Comparison of ENCODE assay signal across 15 cellular contexts in genomic region chr2:105924932-105925331, GRCh38.
DNase-seq lines count a peak whose midpoint lies in the region; ATAC-seq and TF ChIP-seq lines count a peak whose summit lies in the region.
"Had no signal": no experiment of that assay in that cellular context is flagged by ENCODE, and none has a peak within 500 bp of the region (broad histone marks: within the 10 kb centered on the region; RNA-seq: fewer than 3 reads in every experiment).

No MANE protein-coding gene starts in this region.

- no peaks in the 10 kb centered on the region for H3K27me3 Mint-ChIP-seq in activated CD8-positive, alpha-beta memory T cell treated with anti-CD3 and anti-CD28 coated beads, Interleukin-2, amount 10 ng/mL, durations not matched to agents 7 days and 5 days
- H3K27me3 Mint-ChIP-seq in CD8-positive, alpha-beta T cell (ENCODE audit: low read depth), result no peaks in the 10 kb centered on the region
- H3K27me3 Mint-ChIP-seq in progenitor cell of endocrine pancreas, result no peaks in the 10 kb centered on the region

- no peaks in the 10 kb centered on the region for H3K36me3 ChIP-seq in CD8-positive, alpha-beta T cell (ENCODE audit: insufficient read depth, low read length)
- H3K36me3 ChIP-seq: BLaER1 had no signal

- DNase-seq in activated CD8-positive, alpha-beta memory T cell treated with anti-CD3 and anti-CD28 coated beads, Interleukin-2, amount 50 U/mL, for 48 hours, result peak; percentile 22
- DNase-seq in activated CD8-positive, alpha-beta memory T cell treated with anti-CD3 and anti-CD28 coated beads, Interleukin-2, amount 10 ng/mL, durations not matched to agents 7 days and 5 days, result no peak
- no peak for DNase-seq in CD8-positive, alpha-beta T cell
- peak; percentile 16 for DNase-seq in islet precursor cell
- no peak for DNase-seq in progenitor cell of endocrine pancreas (ENCODE audit: low spot score, unreplicated experiment)
- no peak for DNase-seq in left ventricle myocardium superior
- DNase-seq in globus pallidus (ENCODE audit: low spot score), result no peak
- DNase-seq: 8988T, AML-193, DMS53, GF-D8, HCEC 1CT, HFFc6 had no signal

- H3K4me3 ChIP-seq in CD8-positive, alpha-beta T cell (ENCODE audit: low read depth, low read length), result no peak overlapping the region
- H3K4me3 ChIP-seq: BLaER1 had no signal

- H3K4me3 Mint-ChIP-seq in activated CD8-positive, alpha-beta memory T cell treated with anti-CD3 and anti-CD28 coated beads, Interleukin-2, amount 10 ng/mL, durations not matched to agents 7 days and 5 days, result no peak overlapping the region
- no peak overlapping the region for H3K4me3 Mint-ChIP-seq in CD8-positive, alpha-beta T cell
- no peak overlapping the region for H3K4me3 Mint-ChIP-seq in progenitor cell of endocrine pancreas (ENCODE audit: low read depth)
- H3K4me3 Mint-ChIP-seq: HFFc6 had no signal

- H3K27ac ChIP-seq in CD8-positive, alpha-beta T cell (ENCODE audit: low read depth, low read length), result no peak overlapping the region
- H3K27ac ChIP-seq: BLaER1 had no signal

- H3K9me3 Mint-ChIP-seq in activated CD8-positive, alpha-beta memory T cell treated with anti-CD3 and anti-CD28 coated beads, Interleukin-2, amount 10 ng/mL, durations not matched to agents 7 days and 5 days (ENCODE audit: low read depth), result peaks cover 4% of the 10 kb centered on the region
- peaks cover 6% of the 10 kb centered on the region for H3K9me3 Mint-ChIP-seq in CD8-positive, alpha-beta T cell
- H3K9me3 Mint-ChIP-seq in progenitor cell of endocrine pancreas (ENCODE audit: low read depth), result peaks cover 18% of the 10 kb centered on the region
- H3K9me3 Mint-ChIP-seq: HFFc6 had no signal

- no peaks in the 10 kb centered on the region for H3K9me3 ChIP-seq in CD8-positive, alpha-beta T cell (ENCODE audit: low read length)

- H3K4me1 ChIP-seq in CD8-positive, alpha-beta T cell (ENCODE audit: insufficient read depth, low read length), result peaks cover 57% of the 10 kb centered on the region
- H3K4me1 ChIP-seq: BLaER1 had no signal

- TF ChIP-seq CTCF in CD8-positive, alpha-beta T cell (IDR thresholded peaks at IDR 0.05), result no peak
- no peak for TF ChIP-seq CTCF in progenitor cell of endocrine pancreas (IDR thresholded peaks at IDR 0.05; ENCODE audit: unreplicated experiment)

- CTCF ChIA-PET in activated CD8-positive, alpha-beta memory T cell treated with anti-CD3 and anti-CD28 coated beads, Interleukin-2, amount 10 ng/mL, durations not matched to agents 7 days and 5 days (lab: Charles Lee), result no interaction called here
- CTCF ChIA-PET in CD8-positive, alpha-beta T cell (lab: Charles Lee), result interaction anchor here (1.6 kb wide), 1 partner anchor 9 kb away, joined by 3 read pairs; no protein-coding TSS in a partner anchor

- peaks cover 48% of the 10 kb centered on the region for H3K4me1 Mint-ChIP-seq in activated CD8-positive, alpha-beta memory T cell treated with anti-CD3 and anti-CD28 coated beads, Interleukin-2, amount 10 ng/mL, durations not matched to agents 7 days and 5 days
- H3K4me1 Mint-ChIP-seq in CD8-positive, alpha-beta T cell (ENCODE audit: low read depth), result peaks cover 66% of the 10 kb centered on the region
- H3K4me1 Mint-ChIP-seq in progenitor cell of endocrine pancreas (ENCODE audit: low read depth), result peaks cover 30% of the 10 kb centered on the region

- POLR2A ChIA-PET in CD8-positive, alpha-beta T cell (lab: Charles Lee), result interaction anchor here (1.2 kb wide), 1 partner anchor 11 kb away, joined by 6 read pairs; no protein-coding TSS in a partner anchor

- H3K36me3 Mint-ChIP-seq in activated CD8-positive, alpha-beta memory T cell treated with anti-CD3 and anti-CD28 coated beads, Interleukin-2, amount 10 ng/mL, durations not matched to agents 7 days and 5 days, result peaks cover 16% of the 10 kb centered on the region
- no peaks in the 10 kb centered on the region for H3K36me3 Mint-ChIP-seq in CD8-positive, alpha-beta T cell
- peaks cover 4% of the 10 kb centered on the region for H3K36me3 Mint-ChIP-seq in progenitor cell of endocrine pancreas (ENCODE audit: insufficient read depth)

- no peak overlapping the region for H3K27ac Mint-ChIP-seq in activated CD8-positive, alpha-beta memory T cell treated with anti-CD3 and anti-CD28 coated beads, Interleukin-2, amount 10 ng/mL, durations not matched to agents 7 days and 5 days
- peak overlapping the region; percentile 35 for H3K27ac Mint-ChIP-seq in CD8-positive, alpha-beta T cell
- peak overlapping the region; percentile 12 for H3K27ac Mint-ChIP-seq in progenitor cell of endocrine pancreas
- H3K27ac Mint-ChIP-seq: HFFc6 had no signal

- H3K27me3 ChIP-seq in CD8-positive, alpha-beta T cell (ENCODE audit: insufficient read depth, low read length), result no peaks in the 10 kb centered on the region
- H3K27me3 ChIP-seq: BLaER1 had no signal

- intact Hi-C loops in CD8-positive, alpha-beta T cell (cut with DNase I, micrococcal nuclease), result loop anchor here (5.0 kb wide), 2 partner anchors 128 to 172 kb away; no protein-coding TSS in a partner anchor
- intact Hi-C loops in left ventricle myocardium superior (cut with micrococcal nuclease), result no loop called here

- ATAC-seq in activated CD8-positive, alpha-beta memory T cell treated with anti-CD3 and anti-CD28 coated beads, Interleukin-2, amount 10 ng/mL, durations not matched to agents 7 days and 5 days, result no peak
- no peak for ATAC-seq in CD8-positive, alpha-beta T cell
- ATAC-seq in GM19023 (IDR thresholded peaks at IDR 0.05; ENCODE audit: unreplicated experiment) (no peak), left ventricle myocardium superior (no peak)

Comparison
In these comparisons a context has a peak if more than half of its experiments do, and no peak if none do; other contexts are left out.
1. DNase-seq: peak in activated CD8-positive, alpha-beta memory T cell treated with anti-CD3 and anti-CD28 coated beads, Interleukin-2, amount 50 U/mL, for 48 hours (single experiment) and islet precursor cell (single experiment); none in activated CD8-positive, alpha-beta memory T cell treated with anti-CD3 and anti-CD28 coated beads, Interleukin-2, amount 10 ng/mL, durations not matched to agents 7 days and 5 days (single experiment), CD8-positive, alpha-beta T cell (0 of 7), progenitor cell of endocrine pancreas (single experiment), left ventricle myocardium superior (single experiment) and globus pallidus (single experiment).